ENCODE assay signal across 28 cellular contexts in the genomic region with DNA sequence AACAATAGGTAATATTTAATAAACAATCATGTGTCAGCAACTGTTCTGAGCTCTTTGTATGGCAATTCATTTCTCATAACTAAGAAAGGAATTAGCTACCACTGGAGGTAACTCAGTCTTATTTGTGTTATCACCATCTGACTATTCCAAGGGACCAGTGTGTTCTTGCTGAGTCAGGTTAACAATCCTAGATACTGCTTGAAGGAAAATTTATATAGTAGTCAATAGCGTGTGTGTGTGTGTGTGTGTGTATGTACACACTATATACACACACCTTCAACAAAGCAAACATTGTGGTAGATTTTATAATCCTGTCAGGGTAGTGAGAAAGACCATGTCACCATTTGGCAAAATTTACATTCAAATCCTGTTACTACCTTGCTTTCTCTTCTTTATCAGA. TPM values are rescaled to one million over a fixed set of nuclear protein-coding genes. Genes with fewer than 3 reads are reported as not detected.
"Had no signal": no experiment of that assay in that cellular context is flagged by ENCODE, and none has a peak within 500 bp of the region (broad histone marks: within the 10 kb centered on the region; RNA-seq: fewer than 3 reads in every experiment).

No MANE protein-coding gene starts in this region.

- H3K4me2 ChIP-seq: hepatocyte had no signal

- H3K4me1 ChIP-seq: ascending aorta, foreskin keratinocyte, testis, uterus had no signal

- H3K27ac Mint-ChIP-seq: dendritic cell treated with granulocyte-macrophage colony-stimulating factor and Interleukin-4, amounts not matched to agents 40 ng/mL and 50 ng/mL, for 4 days; stimulated activated memory B cell treated with anti-CD40 and anti-IgM and Interleukin-4, amounts not matched to agents 10 μg/mL and 1 μg/mL and 100 μg/mL, for 72 hours had no signal

- H3K4me3 Mint-ChIP-seq: activated naive CD8-positive, alpha-beta T cell; dendritic cell treated with granulocyte-macrophage colony-stimulating factor and Interleukin-4, amounts not matched to agents 40 ng/mL and 50 ng/mL, for 4 days; immature natural killer cell; naive thymus-derived CD8-positive, alpha-beta T cell; stimulated activated memory B cell treated with anti-CD40 and anti-IgM and Interleukin-4, amounts not matched to agents 10 μg/mL and 1 μg/mL and 100 μg/mL, for 72 hours had no signal

- H3K36me3 ChIP-seq: adrenal gland, ascending aorta, brain microvascular endothelial cell, left ventricle myocardium inferior, neutrophil, ovary, uterus had no signal

- DNase-seq: activated CD4-positive, alpha-beta T cell treated with anti-CD3 and anti-CD28 coated beads for 1 hour; activated CD4-positive, alpha-beta T cell treated with anti-CD3 and anti-CD28 coated beads, Interleukin-2, amount 50 U/mL, for 1 hour; activated gamma-delta T cell treated with Interleukin-2 at 50 U/mL for 16 hours; activated T-cell treated with anti-CD3 and anti-CD28 coated beads, Interleukin-2, amount 50 U/mL, for 1 hour; adrenal gland; caudate nucleus; effector CD4-positive, alpha-beta T cell; immature natural killer cell; left ventricle myocardium inferior; naive thymus-derived CD8-positive, alpha-beta T cell; ovary; right cardiac atrium; stimulated activated CD4-positive, alpha-beta T cell treated with anti-CD3 and anti-CD28 coated beads, Interleukin-1b, Interleukin-23, amount 100 ng/mL, for 48 hours; testis; uterus had no signal

- H3K27me3 ChIP-seq: adrenal gland, ascending aorta, brain microvascular endothelial cell, foreskin keratinocyte, hepatocyte, neutrophil, ovary, testis, uterus had no signal

- H3K27ac ChIP-seq: adrenal gland, ascending aorta, brain microvascular endothelial cell, foreskin keratinocyte, hepatocyte, left ventricle myocardium inferior, neutrophil, ovary, testis, uterus had no signal

- H2AFZ ChIP-seq: hepatocyte had no signal

- H3K9me3 Mint-ChIP-seq: dendritic cell treated with granulocyte-macrophage colony-stimulating factor and Interleukin-4, amounts not matched to agents 40 ng/mL and 50 ng/mL, for 4 days; immature natural killer cell had no signal

- H3K4me3 ChIP-seq: adrenal gland, ascending aorta, hepatocyte, left ventricle myocardium inferior, ovary, testis, uterus had no signal

- H3K27me3 Mint-ChIP-seq: activated naive CD8-positive, alpha-beta T cell; dendritic cell treated with granulocyte-macrophage colony-stimulating factor and Interleukin-4, amounts not matched to agents 40 ng/mL and 50 ng/mL, for 4 days; naive thymus-derived CD8-positive, alpha-beta T cell; stimulated activated memory B cell treated with anti-CD40 and anti-IgM and Interleukin-4, amounts not matched to agents 10 μg/mL and 1 μg/mL and 100 μg/mL, for 72 hours had no signal

- H3K9me3 ChIP-seq: adrenal gland, ascending aorta, left ventricle myocardium inferior, neutrophil, ovary, testis, uterus had no signal

- ATAC-seq: naive thymus-derived CD8-positive, alpha-beta T cell; right cardiac atrium; stimulated activated memory B cell treated with anti-CD40 and anti-IgM and Interleukin-4, amounts not matched to agents 10 μg/mL and 1 μg/mL and 100 μg/mL, for 72 hours had no signal

- H3K36me3 Mint-ChIP-seq: activated naive CD8-positive, alpha-beta T cell; immature natural killer cell; naive thymus-derived CD8-positive, alpha-beta T cell; stimulated activated memory B cell treated with anti-CD40 and anti-IgM and Interleukin-4, amounts not matched to agents 10 μg/mL and 1 μg/mL and 100 μg/mL, for 72 hours had no signal

RNA-seq across cellular contexts. Expression of gene GJB7, which starts 52.5 kb away (rescaled TPM):
- total RNA-seq: adrenal gland; ascending aorta; foreskin keratinocyte; glomerular endothelial cell; kidney epithelial cell; left ventricle myocardium inferior; lung microvascular endothelial cell; naive thymus-derived CD8-positive, alpha-beta T cell; pulmonary artery endothelial cell; right cardiac atrium; skeletal muscle tissue had no signal
- polyA plus RNA-seq: foreskin keratinocyte; hepatocyte; naive thymus-derived CD8-positive, alpha-beta T cell; ovary; right cardiac atrium had no signal
